In the genomic region with DNA sequence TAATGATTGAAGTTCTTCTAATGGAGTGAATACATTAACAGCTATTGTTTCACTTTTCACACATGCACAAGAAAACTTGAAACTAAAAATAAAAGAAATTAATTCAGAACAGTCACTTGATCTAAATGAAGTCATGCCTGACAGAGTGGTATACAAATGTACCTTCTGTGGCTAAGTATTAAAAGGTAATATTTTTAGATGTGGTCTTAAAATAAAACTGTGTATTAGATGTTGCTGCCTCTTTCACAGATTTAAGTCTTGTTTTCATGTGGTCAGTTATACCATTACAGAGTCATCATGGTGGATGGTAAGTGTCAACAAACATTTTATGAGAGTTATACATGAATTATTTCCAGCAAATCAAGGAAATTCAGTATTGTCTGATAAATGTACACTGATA, we compare ENCODE assay signal across 27 cellular contexts.
"Had no signal": no experiment of that assay in that cellular context is flagged by ENCODE, and none has a peak within 500 bp of the region (broad histone marks: within the 10 kb centered on the region; RNA-seq: fewer than 3 reads in every experiment).

No MANE protein-coding gene starts in this region.

- ATAC-seq: psoas muscle; right cardiac atrium; right lobe of liver; stimulated activated effector memory CD8-positive, alpha-beta T cell treated with anti-CD3 and anti-CD28 coated beads, Interleukin-12 subunit alpha, Interleukin-12 subunit beta, amount 100 ng/mL, for 72 hours; stimulated activated naive B cell treated with anti-CD40 and anti-IgM and Interleukin-4, amounts not matched to agents 10 μg/mL and 1 μg/mL and 100 μg/mL, for 72 hours had no signal

- H3K36me3 Mint-ChIP-seq: stimulated activated effector memory CD8-positive, alpha-beta T cell treated with anti-CD3 and anti-CD28 coated beads, Interleukin-12 subunit alpha, Interleukin-12 subunit beta, amount 100 ng/mL, for 72 hours; stimulated activated naive B cell treated with anti-CD40 and anti-IgM and Interleukin-4, amounts not matched to agents 10 μg/mL and 1 μg/mL and 100 μg/mL, for 72 hours had no signal

- H3K79me2 ChIP-seq: parathyroid adenoma had no signal

- H3K9ac ChIP-seq: neural progenitor cell, parathyroid adenoma had no signal

- H2AFZ ChIP-seq: neural progenitor cell, parathyroid adenoma had no signal

- H3K27me3 ChIP-seq: neural progenitor cell, ovary, right lobe of liver, sigmoid colon, stomach, thyroid gland, tibial nerve, upper lobe of left lung, vagina had no signal

- H3K4me1 Mint-ChIP-seq: nephron; neural progenitor cell; stimulated activated naive B cell treated with anti-CD40 and anti-IgM and Interleukin-4, amounts not matched to agents 10 μg/mL and 1 μg/mL and 100 μg/mL, for 72 hours had no signal

- H3K36me3 ChIP-seq: neural progenitor cell, ovary, right lobe of liver, sigmoid colon, stomach, thoracic aorta, thyroid gland, tibial nerve, upper lobe of left lung, vagina had no signal

- H3K4me3 Mint-ChIP-seq: nephron; neural progenitor cell; stimulated activated effector memory CD8-positive, alpha-beta T cell treated with anti-CD3 and anti-CD28 coated beads, Interleukin-12 subunit alpha, Interleukin-12 subunit beta, amount 100 ng/mL, for 72 hours; stimulated activated naive B cell treated with anti-CD40 and anti-IgM and Interleukin-4, amounts not matched to agents 10 μg/mL and 1 μg/mL and 100 μg/mL, for 72 hours; stimulated activated naive CD8-positive, alpha-beta T cell treated with anti-CD3 and anti-CD28 coated beads, Interleukin-15, Interleukin-2, amounts not matched to agents 100 ng/mL and 50 ng/mL, for 24 hours had no signal

- H3K27ac Mint-ChIP-seq: nephron; neural progenitor cell; progenitor cell of endocrine pancreas; stimulated activated effector memory CD8-positive, alpha-beta T cell treated with anti-CD3 and anti-CD28 coated beads, Interleukin-12 subunit alpha, Interleukin-12 subunit beta, amount 100 ng/mL, for 72 hours; stimulated activated naive B cell treated with anti-CD40 and anti-IgM and Interleukin-4, amounts not matched to agents 10 μg/mL and 1 μg/mL and 100 μg/mL, for 72 hours; stimulated activated naive CD8-positive, alpha-beta T cell treated with anti-CD3 and anti-CD28 coated beads, Interleukin-15, Interleukin-2, amounts not matched to agents 100 ng/mL and 50 ng/mL, for 24 hours had no signal

- H3K4me3 ChIP-seq: neural progenitor cell, ovary, psoas muscle, right lobe of liver, sigmoid colon, stomach, thoracic aorta, thyroid gland, tibial nerve, upper lobe of left lung, vagina had no signal

- H3K4me1 ChIP-seq: neural progenitor cell, parathyroid adenoma, psoas muscle, right lobe of liver, sigmoid colon, stomach, thyroid gland, tibial nerve, upper lobe of left lung, vagina had no signal

- H3K27me3 Mint-ChIP-seq: progenitor cell of endocrine pancreas; stimulated activated naive B cell treated with anti-CD40 and anti-IgM and Interleukin-4, amounts not matched to agents 10 μg/mL and 1 μg/mL and 100 μg/mL, for 72 hours; stimulated activated naive CD8-positive, alpha-beta T cell treated with anti-CD3 and anti-CD28 coated beads, Interleukin-15, Interleukin-2, amounts not matched to agents 100 ng/mL and 50 ng/mL, for 24 hours had no signal

- H3K9me3 ChIP-seq: ovary, psoas muscle, right lobe of liver, sigmoid colon, stomach, thoracic aorta, thyroid gland, tibial nerve, upper lobe of left lung, vagina had no signal

- DNase-seq: occipital lobe; ovary; posterior cingulate gyrus; psoas muscle; right cardiac atrium; right lobe of liver; sigmoid colon; small intestine; stimulated activated CD4-positive, alpha-beta T cell treated with anti-CD3 and anti-CD28 coated beads, Interleukin-15, amount 100 ng/mL, for 24 hours; stimulated activated CD4-positive, alpha-beta T cell treated with anti-CD3 and anti-CD28 coated beads, Interleukin-2, amount 100 ng/mL, for 24 hours; stimulated activated CD4-positive, alpha-beta T cell treated with anti-CD3 and anti-CD28 coated beads, Interleukin-2, amount 100 ng/mL, for 48 hours; stimulated activated CD4-positive, alpha-beta T cell treated with anti-CD3 and anti-CD28 coated beads, Interleukin-4, amount 100 ng/mL, for 24 hours; stimulated activated naive B cell treated with anti-CD40 and anti-IgM and Interleukin-4, amounts not matched to agents 10 μg/mL and 1 μg/mL and 100 μg/mL, for 72 hours; stimulated activated naive CD4-positive, alpha-beta T cell treated with Interleukin-2 at 50 U/mL for 16 hours; stomach; thyroid gland; trophoblast cell; upper lobe of left lung had no signal

- H3K27ac ChIP-seq: neural progenitor cell, ovary, parathyroid adenoma, psoas muscle, right lobe of liver, sigmoid colon, stomach, thoracic aorta, thyroid gland, tibial nerve, upper lobe of left lung, vagina had no signal

- H3K4me2 ChIP-seq: neural progenitor cell had no signal

- H3K9me3 Mint-ChIP-seq: nephron; neural progenitor cell; stimulated activated effector memory CD8-positive, alpha-beta T cell treated with anti-CD3 and anti-CD28 coated beads, Interleukin-12 subunit alpha, Interleukin-12 subunit beta, amount 100 ng/mL, for 72 hours; stimulated activated naive B cell treated with anti-CD40 and anti-IgM and Interleukin-4, amounts not matched to agents 10 μg/mL and 1 μg/mL and 100 μg/mL, for 72 hours; stimulated activated naive CD8-positive, alpha-beta T cell treated with anti-CD3 and anti-CD28 coated beads, Interleukin-15, Interleukin-2, amounts not matched to agents 100 ng/mL and 50 ng/mL, for 24 hours had no signal
